In the genomic region with DNA sequence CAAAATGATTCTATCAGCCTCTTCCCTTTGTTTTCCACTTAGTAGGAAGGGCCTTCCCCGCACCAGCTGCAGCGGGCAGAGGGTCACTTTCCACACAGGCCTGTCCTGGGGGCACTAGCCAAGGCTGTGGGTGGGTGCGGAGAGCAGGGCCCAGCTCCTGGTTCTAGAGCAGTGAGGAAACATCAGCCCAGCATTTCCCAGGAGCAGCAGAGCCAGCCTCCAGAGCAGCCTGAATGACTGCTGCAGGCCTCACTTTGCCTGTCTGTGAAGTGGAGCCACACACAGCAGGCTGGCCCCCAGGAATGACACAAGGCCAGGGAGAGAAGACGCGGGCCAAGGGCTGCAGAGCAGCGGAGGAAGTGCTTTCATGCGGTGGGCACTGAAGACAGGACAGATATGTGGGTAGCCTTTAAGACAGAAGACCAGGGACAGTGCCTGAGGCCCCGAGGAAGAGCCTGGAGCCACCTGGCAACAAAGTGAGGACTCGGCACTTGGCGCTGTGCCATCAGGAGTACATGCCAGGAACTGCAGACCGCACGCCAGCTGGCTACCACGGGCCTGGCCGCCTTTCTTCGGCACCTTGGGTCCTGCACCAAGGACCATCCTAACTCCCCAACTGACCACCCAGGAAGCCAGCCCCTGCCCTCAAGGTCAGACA, we compare ENCODE assay signal across 1 cellular context.
A peak's percentile ranks its signal among the peaks of the same experiment; 100 is the strongest.
TF ChIP-seq lines count a peak whose summit lies in the region.

No MANE protein-coding gene starts in this region.

TF ChIP-seq in HepG2, 621 proteins besides CTCF, POLR2A, EP300 and RAD21 (continued from another document):
- TF ChIP-seq, protein P1, sequence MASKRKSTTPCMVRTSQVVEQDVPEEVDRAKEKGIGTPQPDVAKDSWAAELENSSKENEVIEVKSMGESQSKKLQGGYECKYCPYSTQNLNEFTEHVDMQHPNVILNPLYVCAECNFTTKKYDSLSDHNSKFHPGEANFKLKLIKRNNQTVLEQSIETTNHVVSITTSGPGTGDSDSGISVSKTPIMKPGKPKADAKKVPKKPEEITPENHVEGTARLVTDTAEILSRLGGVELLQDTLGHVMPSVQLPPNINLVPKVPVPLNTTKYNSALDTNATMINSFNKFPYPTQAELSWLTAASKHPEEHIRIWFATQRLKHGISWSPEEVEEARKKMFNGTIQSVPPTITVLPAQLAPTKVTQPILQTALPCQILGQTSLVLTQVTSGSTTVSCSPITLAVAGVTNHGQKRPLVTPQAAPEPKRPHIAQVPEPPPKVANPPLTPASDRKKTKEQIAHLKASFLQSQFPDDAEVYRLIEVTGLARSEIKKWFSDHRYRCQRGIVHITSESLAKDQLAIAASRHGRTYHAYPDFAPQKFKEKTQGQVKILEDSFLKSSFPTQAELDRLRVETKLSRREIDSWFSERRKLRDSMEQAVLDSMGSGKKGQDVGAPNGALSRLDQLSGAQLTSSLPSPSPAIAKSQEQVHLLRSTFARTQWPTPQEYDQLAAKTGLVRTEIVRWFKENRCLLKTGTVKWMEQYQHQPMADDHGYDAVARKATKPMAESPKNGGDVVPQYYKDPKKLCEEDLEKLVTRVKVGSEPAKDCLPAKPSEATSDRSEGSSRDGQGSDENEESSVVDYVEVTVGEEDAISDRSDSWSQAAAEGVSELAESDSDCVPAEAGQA (IDR thresholded peaks at IDR 0.05; ENCODE audit: low read depth): no peak
- TF ChIP-seq, protein P1 (CRISPR knock-in tag; IDR thresholded peaks at IDR 0.05; ENCODE audit: borderline replicate concordance): no peak
- peak; percentile 87 for TF ChIP-seq ZNF629 (CRISPR knock-in tag; conservative IDR thresholded peaks at IDR 0.05)
